16 cellular contexts compared by ENCODE assay signal in the genomic region with DNA sequence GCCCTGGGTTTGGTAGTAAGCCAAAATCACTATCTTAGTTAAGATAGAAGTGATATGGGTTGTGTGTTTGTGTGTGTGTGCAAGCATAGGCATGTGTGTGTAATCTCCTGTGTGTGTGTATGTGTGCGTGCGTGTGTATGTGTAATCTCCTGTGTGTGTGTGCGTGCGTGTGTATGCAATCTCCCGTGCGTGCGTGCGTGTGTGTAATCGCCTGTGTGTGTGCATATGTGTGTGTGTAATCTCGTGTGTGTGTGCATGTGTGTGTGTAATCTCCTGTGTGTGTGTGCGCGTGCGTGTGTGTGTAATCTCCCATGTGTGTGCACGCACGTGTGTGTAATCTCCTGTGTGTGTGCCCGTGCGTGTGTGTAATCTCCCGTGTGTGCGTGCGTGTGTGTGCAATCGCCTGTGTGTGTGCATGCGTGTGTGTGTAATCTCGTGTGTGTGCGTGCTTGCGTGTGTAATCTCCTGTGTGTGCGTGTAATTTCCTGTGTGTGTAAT.
DNase-seq lines count a peak whose midpoint lies in the region; ATAC-seq, FAIRE-seq and TF ChIP-seq lines count a peak whose summit lies in the region.
"Had no signal": no experiment of that assay in that cellular context is flagged by ENCODE, and none has a peak within 500 bp of the region (broad histone marks: within the 10 kb centered on the region; RNA-seq: fewer than 3 reads in every experiment).

No MANE protein-coding gene starts in this region.

- CTCF ChIA-PET in GM12878 (lab: Yijun Ruan, JAX) = no interaction called here
- CTCF ChIA-PET in OCI-LY7 (lab: Charles Lee; ENCODE audit: unreplicated experiment) = no interaction called here

- no peak for TF ChIP-seq RAD21 in GM12878 (IDR thresholded peaks at IDR 0.05; ENCODE audit: insufficient read depth, low read depth, low read length)

- no peak for ATAC-seq in GM12878

- H3K4me3 ChIP-seq in GM12864 (ENCODE audit: low read depth, low read length) (no peak overlapping the region), GM12878 (no peak overlapping the region), hepatocyte (no peak overlapping the region), OCI-LY7 (ENCODE audit: low read depth, low read length, poor library complexity, severe bottlenecking) (no peak overlapping the region)
- H3K4me3 ChIP-seq: GM23248 had no signal

- DNase-seq in GM12864 (ENCODE audit: low read depth) (peak; percentile 10), GM12878 (ENCODE audit: low read depth, low spot score) (no peak), hepatocyte (ENCODE audit: low spot score) (no peak), urothelium cell line (ENCODE audit: low spot score) (no peak), hippocampal formation (lab: John Stamatoyannopoulos, UW) (no peak), OCI-LY7 (ENCODE audit: low spot score) (no peak)
- no peak for DNase-seq in stimulated activated CD4-positive, alpha-beta T cell treated with anti-CD3 and anti-CD28 coated beads, Interleukin-4, amount 100 ng/mL, for 4 hours
- DNase-seq: CD8-positive, alpha-beta memory T cell; GDM1; GM23248; IMR-90; KBM-7 had no signal

- BruUV-seq in GM12878 (replicated peaks; lab: Mats Ljungman, UMichigan) = no TSS peak
- no TSS peak for BruUV-seq in OCI-LY7 (replicated peaks; lab: Mats Ljungman, UMichigan)

- no peak for TF ChIP-seq CTCF in GM12864 (IDR thresholded peaks at IDR 0.05; ENCODE audit: low read depth, low read length, missing control alignments)
- no peak for TF ChIP-seq CTCF in GM12878 (IDR thresholded peaks at IDR 0.05 in 2 of 3, conservative IDR thresholded peaks at IDR 0.05 in 1 of 3; ENCODE audit: control insufficient read depth in 2 of 3, extremely low read depth in 1 of 3, insufficient read depth in 1 of 3, low read depth in 3 of 3, low read length in 3 of 3)
- no peak for TF ChIP-seq CTCF in hepatocyte (IDR thresholded peaks at IDR 0.05; ENCODE audit: poor library complexity)
- TF ChIP-seq CTCF in OCI-LY7 (conservative IDR thresholded peaks at IDR 0.05; ENCODE audit: low read length) = no peak

- H3K9me2 ChIP-seq in hepatocyte (replicated peaks; ENCODE audit: insufficient read depth) = no peaks in the 10 kb centered on the region
- H3K9me2 ChIP-seq in OCI-LY7 (ENCODE audit: insufficient read depth, low read length) = no peaks in the 10 kb centered on the region

- H3K9ac ChIP-seq in GM12878 (ENCODE audit: control insufficient read depth, insufficient read depth, low read length) = no peak overlapping the region
- H3K9ac ChIP-seq: GM23248 had no signal

- intact Hi-C loops in GM12878 (cut with micrococcal nuclease; ENCODE audit: unreplicated experiment) = no loop called here
- intact Hi-C loops in OCI-LY7 (cut with micrococcal nuclease; ENCODE audit: unreplicated experiment) = no loop called here

- no peaks in the 10 kb centered on the region for H3K79me2 ChIP-seq in GM12878 (ENCODE audit: control insufficient read depth, insufficient read depth, low read length)
- no peaks in the 10 kb centered on the region for H3K79me2 ChIP-seq in hepatocyte
- no peaks in the 10 kb centered on the region for H3K79me2 ChIP-seq in OCI-LY7 (ENCODE audit: insufficient read depth, low read depth, low read length)

- H3K9me3 ChIP-seq in GM12878 (replicated peaks; ENCODE audit: control insufficient read depth, insufficient read depth, low read length) (no peaks in the 10 kb centered on the region), hepatocyte (ENCODE audit: low read depth) (no peaks in the 10 kb centered on the region), OCI-LY7 (ENCODE audit: low read length) (no peaks in the 10 kb centered on the region)
- H3K9me3 ChIP-seq: Caco-2 had no signal

- TF ChIP-seq EP300 in GM12878 (IDR thresholded peaks at IDR 0.05; ENCODE audit: borderline replicate concordance in 1 of 2, control insufficient read depth in 1 of 2, low read depth in 2 of 2, low read length in 2 of 2) = no peak

- no peak for FAIRE-seq in GM12878 (lab: Jason Lieb, UNC)
- FAIRE-seq in urothelium cell line (lab: Jason Lieb, UNC) = peak; percentile 88
- FAIRE-seq: A204.1, GM18507 had no signal

- H4K20me1 ChIP-seq in GM12878 (ENCODE audit: control insufficient read depth, insufficient read depth) = no peaks in the 10 kb centered on the region
- no peaks in the 10 kb centered on the region for H4K20me1 ChIP-seq in hepatocyte (ENCODE audit: insufficient read depth, poor library complexity, severe bottlenecking)
- H4K20me1 ChIP-seq in OCI-LY7 (ENCODE audit: insufficient read depth, low read length) = no peaks in the 10 kb centered on the region

- POLR2A ChIA-PET in GM12878 (lab: Charles Lee) = no interaction called here
- POLR2A ChIA-PET in OCI-LY7 (lab: Charles Lee) = no interaction called here

- H3K27me3 ChIP-seq in GM12878 (replicated peaks in 1 of 2; ENCODE audit: control insufficient read depth in 2 of 2, insufficient read depth in 2 of 2, low read length in 1 of 2) (peaks cover 2 to 5% of the 10 kb centered on the region in 2 experiments; a peak in 2 of 4 replicates), hepatocyte (no peaks in the 10 kb centered on the region)

- no peaks in the 10 kb centered on the region for H3K36me3 ChIP-seq in GM12878 (ENCODE audit: control insufficient read depth in 2 of 2, insufficient read depth in 2 of 2, low read length in 1 of 2)
- no peaks in the 10 kb centered on the region for H3K36me3 ChIP-seq in hepatocyte (replicated peaks; ENCODE audit: insufficient read depth, low read depth)
- no peaks in the 10 kb centered on the region for H3K36me3 ChIP-seq in OCI-LY7 (ENCODE audit: insufficient read depth, low read length)

- H2AFZ ChIP-seq in GM12878 (ENCODE audit: control insufficient read depth, low read depth, low read length) (no peak overlapping the region), hepatocyte (no peak overlapping the region), OCI-LY7 (ENCODE audit: low read length) (no peak overlapping the region)
- H2AFZ ChIP-seq: GM23248 had no signal

- H3K4me2 ChIP-seq in GM12878 (ENCODE audit: control insufficient read depth, insufficient read depth) (no peak overlapping the region), hepatocyte (no peak overlapping the region), OCI-LY7 (ENCODE audit: low read length) (no peak overlapping the region)

- RAD21 ChIA-PET in GM12878 (lab: Charles Lee; ENCODE audit: unreplicated experiment) = no interaction called here

- in situ Hi-C loops in GM12878 (cut with MboI) = no loop called here

- TF ChIP-seq POLR2A in GM12878 (IDR thresholded peaks at IDR 0.05; ENCODE audit: low read depth, low read length) = no peak

- 73% methylated on average over 25 of the region's 26 CpGs for WGBS in GM12878 (ENCODE audit: insufficient coverage, insufficient replicate concordance, low lambda C conversion rate, missing lambda C conversion rate)
- WGBS in hepatocyte (ENCODE audit: low lambda C conversion rate, missing lambda C conversion rate) = 95% methylated on average over 10 of the region's 26 CpGs

- H3K27ac ChIP-seq in GM12878 (ENCODE audit: control insufficient read depth, insufficient read depth) (no peak overlapping the region), hepatocyte (peak overlapping the region; percentile 57), OCI-LY7 (ENCODE audit: low read depth, low read length, poor library complexity, severe bottlenecking) (no peak overlapping the region)
- H3K27ac ChIP-seq: GM23248, HL-60 had no signal

- SMC1A ChIA-PET in GM12878 (lab: Charles Lee; ENCODE audit: uncharacterized antibody, unreplicated experiment) = no interaction called here

- no peaks in the 10 kb centered on the region for H3K4me1 ChIP-seq in GM12878 (ENCODE audit: control insufficient read depth, insufficient read depth, low read length)
- peaks cover 13% of the 10 kb centered on the region for H3K4me1 ChIP-seq in hepatocyte (ENCODE audit: insufficient read depth)
- H3K4me1 ChIP-seq in OCI-LY7 (ENCODE audit: insufficient read depth, low read length, poor library complexity, severe bottlenecking) = no peaks in the 10 kb centered on the region

TF ChIP-seq in GM12878, 131 proteins besides CTCF, POLR2A, EP300 and RAD21 (continues in another document):
- TF ChIP-seq TCF7 (IDR thresholded peaks at IDR 0.05; ENCODE audit: borderline replicate concordance) (no peak), ZNF24 (IDR thresholded peaks at IDR 0.05) (no peak), REST (IDR thresholded peaks at IDR 0.05; ENCODE audit: low read depth, low read length) (no peak), SIX5 (IDR thresholded peaks at IDR 0.05; ENCODE audit: low read depth, low read length, severe bottlenecking) (no peak), BMI1 (IDR thresholded peaks at IDR 0.05; ENCODE audit: borderline replicate concordance) (no peak), TCF3 (IDR thresholded peaks at IDR 0.05; ENCODE audit: borderline replicate concordance, insufficient read depth, low read depth, low read length) (0 out of 2 replicates have a peak, but pooled peaks have one; percentile 63), CBX5 (IDR thresholded peaks at IDR 0.05; ENCODE audit: low read depth) (no peak), MXI1 (IDR thresholded peaks at IDR 0.05; ENCODE audit: low read depth, low read length) (no peak)
